1 cellular context compared by ENCODE assay signal in genomic region chr6:12165297-12165696, GRCh38.
TF ChIP-seq lines count a peak whose summit lies in the region.

No MANE protein-coding gene starts in this region.

TF ChIP-seq in K562, 482 proteins besides CTCF, POLR2A, EP300 and RAD21:
- no peak for TF ChIP-seq NFE2L1 (tag; IDR thresholded peaks at IDR 0.05; ENCODE audit: borderline replicate concordance, low read depth)
- TF ChIP-seq ETV6 (IDR thresholded peaks at IDR 0.05; ENCODE audit: borderline replicate concordance in 1 of 2, low read depth in 2 of 2, low read length in 1 of 2): no peak
- TF ChIP-seq ETV6 (CRISPR knock-in tag; IDR thresholded peaks at IDR 0.05; ENCODE audit: borderline replicate concordance): no peak
- TF ChIP-seq SIX5 (IDR thresholded peaks at IDR 0.05; ENCODE audit: borderline replicate concordance in 1 of 2, insufficient read depth in 1 of 2, low read depth in 1 of 2, low read length in 2 of 2): no peak
- no peak for TF ChIP-seq CBX5 (IDR thresholded peaks at IDR 0.05; ENCODE audit: borderline replicate concordance, low read depth)
- TF ChIP-seq KAT8 (IDR thresholded peaks at IDR 0.05; ENCODE audit: low read depth): no peak
- no peak for TF ChIP-seq FOXA1 (IDR thresholded peaks at IDR 0.05; ENCODE audit: borderline replicate concordance)
- TF ChIP-seq RNF2 (IDR thresholded peaks at IDR 0.05): no peak
- no peak for TF ChIP-seq ARID4B (CRISPR knock-in tag; IDR thresholded peaks at IDR 0.05)
- no peak for TF ChIP-seq SP1 (CRISPR knock-in tag; IDR thresholded peaks at IDR 0.05)
- no peak for TF ChIP-seq NR2F6 (CRISPR knock-in tag; IDR thresholded peaks at IDR 0.05)
- TF ChIP-seq POLR2AphosphoS2 (IDR thresholded peaks at IDR 0.05; ENCODE audit: low read length): no peak; the same call in 1 of the 2 replicates
- TF ChIP-seq BMI1 (IDR thresholded peaks at IDR 0.05; ENCODE audit: low read length): no peak
- TF ChIP-seq ZNF589 (CRISPR knock-in tag; IDR thresholded peaks at IDR 0.05; ENCODE audit: low read depth): no peak
- no peak for TF ChIP-seq ZBTB40 (IDR thresholded peaks at IDR 0.05)
- no peak for TF ChIP-seq ZBTB40 (CRISPR knock-in tag; IDR thresholded peaks at IDR 0.05)
